ENCODE assay signal across 8 cellular contexts in genomic region chr2:87455209-87455842, GRCh38.
DNase-seq lines count a peak whose midpoint lies in the region; ATAC-seq and TF ChIP-seq lines count a peak whose summit lies in the region.
"Not testable (repeated sequence)": the region's sequence is repeated elsewhere in the genome, so short reads cannot be mapped to it uniquely, and the experiment has no call there.

No MANE protein-coding gene starts in this region.

- not testable (repeated sequence) for H3K36me3 ChIP-seq in ACC112 (ENCODE audit: insufficient read depth, low read length)

- not testable (repeated sequence) for H3K27me3 ChIP-seq in ACC112 (ENCODE audit: insufficient read depth, low read length)

- not testable (repeated sequence) for H3K27me3 Mint-ChIP-seq in activated B cell treated with CpG ODN at 0.5 μM for 24 hours; chondrocyte (ENCODE audit: low read depth); immature natural killer cell (ENCODE audit: low read depth in 3 of 3)

- ATAC-seq in GM18907 (IDR thresholded peaks at IDR 0.05; ENCODE audit: unreplicated experiment) (peak; percentile 62), HG02571 (IDR thresholded peaks at IDR 0.05; ENCODE audit: unreplicated experiment) (peak; percentile 41), HG03565 (IDR thresholded peaks at IDR 0.05; ENCODE audit: unreplicated experiment) (peak; percentile 60), activated B cell treated with CpG ODN at 0.5 μM for 24 hours (ENCODE audit: low read depth) (peak; percentile 62)

- intact Hi-C loops in activated B cell treated with CpG ODN at 0.5 μM for 24 hours (cut with micrococcal nuclease): not testable (repeated sequence)

- peak overlapping the region; percentile 94 for H3K27ac ChIP-seq in ACC112 (ENCODE audit: low read depth, low read length)

- not testable (repeated sequence) for H3K27ac Mint-ChIP-seq in activated B cell treated with CpG ODN at 0.5 μM for 24 hours
- peak overlapping the region; percentile 8 for H3K27ac Mint-ChIP-seq in chondrocyte (ENCODE audit: unreplicated experiment)
- peak overlapping the region in 4 of 6 donors; percentile 55 to 70 (median 61) for H3K27ac Mint-ChIP-seq in immature natural killer cell

- H3K4me3 Mint-ChIP-seq in activated B cell treated with CpG ODN at 0.5 μM for 24 hours (peak overlapping the region; percentile 38), chondrocyte (ENCODE audit: unreplicated experiment) (peak overlapping the region; percentile 60), immature natural killer cell (peak overlapping the region; percentile 66 to 84 (median 76))

- not testable (repeated sequence) for H3K36me3 Mint-ChIP-seq in activated B cell treated with CpG ODN at 0.5 μM for 24 hours (ENCODE audit: low read depth); chondrocyte (ENCODE audit: low read depth); immature natural killer cell

- CTCF ChIA-PET in activated B cell treated with CpG ODN at 0.5 μM for 24 hours (lab: Charles Lee): not testable (repeated sequence)

- not testable (repeated sequence) for DNase-seq in activated B cell treated with CpG ODN at 0.5 μM for 24 hours; chondrocyte (ENCODE audit: low spot score); immature natural killer cell; retinal pigment epithelial cell (ENCODE audit: low read depth)

- POLR2A ChIA-PET in activated B cell treated with CpG ODN at 0.5 μM for 24 hours (lab: Charles Lee): not testable (repeated sequence)

- TF ChIP-seq CTCF in activated B cell treated with CpG ODN at 0.5 μM for 24 hours (IDR thresholded peaks at IDR 0.05); chondrocyte (IDR thresholded peaks at IDR 0.05); retinal pigment epithelial cell (conservative IDR thresholded peaks at IDR 0.05; ENCODE audit: low read depth, low read length): not testable (repeated sequence)

- peaks cover 25% of the 10 kb centered on the region for H3K4me1 ChIP-seq in ACC112 (ENCODE audit: control insufficient read depth, insufficient read depth, low read length, unreplicated experiment)

- peaks cover 26% of the 10 kb centered on the region for H3K79me2 ChIP-seq in ACC112 (ENCODE audit: control insufficient read depth, insufficient read depth, low read length, unreplicated experiment)

- peak overlapping the region; percentile 74 for H3K4me3 ChIP-seq in ACC112 (ENCODE audit: low read depth, low read length)
- peak overlapping the region; percentile 48 for H3K4me3 ChIP-seq in retinal pigment epithelial cell (ENCODE audit: low read length)

- not testable (repeated sequence) for H3K9me3 Mint-ChIP-seq in activated B cell treated with CpG ODN at 0.5 μM for 24 hours; chondrocyte (ENCODE audit: low read depth); immature natural killer cell

- not testable (repeated sequence) for H2AFZ ChIP-seq in ACC112 (ENCODE audit: low read length, unreplicated experiment)

- not testable (repeated sequence) for H3K4me1 Mint-ChIP-seq in activated B cell treated with CpG ODN at 0.5 μM for 24 hours
- peaks cover 30% of the 10 kb centered on the region for H3K4me1 Mint-ChIP-seq in chondrocyte (ENCODE audit: low read depth)
- H3K4me1 Mint-ChIP-seq in immature natural killer cell: peaks cover 24 to 25% of the 10 kb centered on the region in 2 donors
